ENCODE assay signal across 18 cellular contexts in the genomic region with DNA sequence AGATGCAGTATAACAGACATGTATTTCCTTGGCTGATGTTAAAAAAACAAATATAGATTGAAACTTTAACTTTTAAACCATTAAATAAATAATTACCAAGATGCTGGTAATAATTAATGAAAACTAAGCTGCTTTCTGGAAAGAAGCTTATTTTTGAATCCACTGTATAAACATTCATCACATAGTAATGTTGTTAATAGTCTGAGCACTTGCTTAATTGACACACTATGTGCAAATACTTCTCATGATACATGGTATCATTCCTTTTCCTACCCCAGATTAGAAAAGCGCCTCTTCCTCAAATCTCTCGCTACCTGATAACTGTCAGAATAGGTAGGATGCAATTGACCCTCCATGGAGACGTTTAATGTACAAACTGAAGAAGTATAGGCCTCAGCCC. TPM values are rescaled to one million over a fixed set of nuclear protein-coding genes. Genes with fewer than 3 reads are reported as not detected.
"Had no signal": no experiment of that assay in that cellular context is flagged by ENCODE, and none has a peak within 500 bp of the region (broad histone marks: within the 10 kb centered on the region; RNA-seq: fewer than 3 reads in every experiment).

No MANE protein-coding gene starts in this region.

- H3K4me3 ChIP-seq: esophagus squamous epithelium, mucosa of descending colon, right atrium auricular region, suprapubic skin, thyroid gland had no signal

- H3K36me3 ChIP-seq: esophagus squamous epithelium, right atrium auricular region, suprapubic skin, thyroid gland had no signal

- ATAC-seq: effector memory CD8-positive, alpha-beta T cell; mucosa of descending colon; naive thymus-derived CD8-positive, alpha-beta T cell; stimulated activated naive CD8-positive, alpha-beta T cell treated with anti-CD3 and anti-CD28 coated beads, Interleukin-15, Interleukin-2, amounts not matched to agents 100 U/mL and 50 U/mL, for 24 hours had no signal

- H3K27me3 ChIP-seq: esophagus squamous epithelium, right atrium auricular region, suprapubic skin, thyroid gland had no signal

- FAIRE-seq: colon, keratinocyte, small intestine, urothelium cell line had no signal

- H3K4me1 ChIP-seq: esophagus squamous epithelium, right atrium auricular region, thyroid gland had no signal

- DNase-seq: effector memory CD8-positive, alpha-beta T cell; esophagus squamous epithelium; foreskin fibroblast; immature natural killer cell; mucosa of descending colon; naive thymus-derived CD8-positive, alpha-beta T cell; posterior cingulate gyrus; small intestine; stimulated activated CD4-positive, alpha-beta T cell treated with anti-CD3 and anti-CD28 coated beads, Interleukin-12 subunit alpha, Interleukin-12 subunit beta, amount 100 ng/mL, for 4 hours; stimulated activated CD4-positive, alpha-beta T cell treated with anti-CD3 and anti-CD28 coated beads, Interleukin-2, amount 100 ng/mL, for 48 hours; stimulated activated naive CD8-positive, alpha-beta T cell treated with anti-CD3 and anti-CD28 coated beads, Interleukin-15, Interleukin-2, amounts not matched to agents 100 U/mL and 50 U/mL, for 24 hours; thyroid gland had no signal

- H3K27ac ChIP-seq: epithelial cell of prostate, esophagus squamous epithelium, right atrium auricular region, suprapubic skin, thyroid gland had no signal

- H3K9me3 ChIP-seq: esophagus squamous epithelium, mucosa of descending colon, right atrium auricular region, suprapubic skin, thyroid gland had no signal

RNA-seq across cellular contexts. Expression of gene COL28A1, which starts 15.0 kb away (rescaled TPM):
- polyA plus RNA-seq: immature natural killer cell; naive thymus-derived CD8-positive, alpha-beta T cell had no signal
